ENCODE assay signal across 1 cellular context in genomic region chr7:30274641-30275040, GRCh38.
TF ChIP-seq lines count a peak whose summit lies in the region.

No MANE protein-coding gene starts in this region.

TF ChIP-seq in GM12878, 131 proteins besides CTCF, POLR2A, EP300 and RAD21 (continued from another document):
- TF ChIP-seq MTA2 (IDR thresholded peaks at IDR 0.05; ENCODE audit: low read depth) (peak; percentile 59; the same call in 1 of the 2 replicates), MYC (IDR thresholded peaks at IDR 0.05; ENCODE audit: insufficient read depth, insufficient read length, insufficient replicate concordance, low read length, severe bottlenecking) (no peak), TARDBP (IDR thresholded peaks at IDR 0.05; ENCODE audit: borderline replicate concordance) (no peak), IKZF2 (IDR thresholded peaks at IDR 0.05) (no peak), NBN (IDR thresholded peaks at IDR 0.05) (no peak), ZZZ3 (IDR thresholded peaks at IDR 0.05; ENCODE audit: control insufficient read depth, insufficient read length, low read depth) (no peak), ESRRA (IDR thresholded peaks at IDR 0.05; ENCODE audit: low read length) (no peak)
